16 cellular contexts compared by ENCODE assay signal in genomic region chr19:18591735-18592385, GRCh38. TPM values are rescaled to one million over a fixed set of nuclear protein-coding genes. Genes with fewer than 3 reads are reported as not detected.
A peak's percentile ranks its signal among the peaks of the same experiment; 100 is the strongest.
DNase-seq lines count a peak whose midpoint lies in the region; ATAC-seq and TF ChIP-seq lines count a peak whose summit lies in the region.
"Had no signal": no experiment of that assay in that cellular context is flagged by ENCODE, and none has a peak within 500 bp of the region (broad histone marks: within the 10 kb centered on the region; RNA-seq: fewer than 3 reads in every experiment).

No MANE protein-coding gene starts in this region.

- no peak overlapping the region for H3K4me2 ChIP-seq in hepatocyte

- H3K36me3 Mint-ChIP-seq in CD8-positive, alpha-beta memory T cell, result peaks cover 0 to 21% (median 0%) of the 10 kb centered on the region in 3 donors
- H3K36me3 Mint-ChIP-seq in T-helper 17 cell (ENCODE audit: low read depth), result no peaks in the 10 kb centered on the region

- peaks cover 4% of the 10 kb centered on the region for H3K79me2 ChIP-seq in hepatocyte

- peaks cover 36% of the 10 kb centered on the region for H3K4me1 ChIP-seq in CD8-positive, alpha-beta memory T cell (ENCODE audit: insufficient read depth, low read length)
- H3K4me1 ChIP-seq in hepatocyte (ENCODE audit: insufficient read depth), result peaks cover 29% of the 10 kb centered on the region

- POLR2A ChIA-PET in CD8-positive, alpha-beta memory T cell (lab: Charles Lee), result interaction anchor here (0.9 kb wide), 1 partner anchor 48 kb away, joined by 3 read pairs; no protein-coding TSS in a partner anchor

- peak overlapping the region in 4 of 7 donors; percentile 15 to 67 (median 42) for H3K4me3 Mint-ChIP-seq in CD8-positive, alpha-beta memory T cell
- no peak overlapping the region for H3K4me3 Mint-ChIP-seq in T-helper 17 cell

- H3K9me3 Mint-ChIP-seq in CD8-positive, alpha-beta memory T cell, result no peaks in the 10 kb centered on the region
- H3K9me3 Mint-ChIP-seq: activated T-cell treated with anti-CD3 and anti-CD28 coated beads, Interleukin-2, amount 50 U/mL, for 72 hours had no signal

- H2AFZ ChIP-seq in hepatocyte, result no peak overlapping the region

- peaks cover 33 to 46% (median 38%) of the 10 kb centered on the region in 3 donors for H3K4me1 Mint-ChIP-seq in CD8-positive, alpha-beta memory T cell
- H3K4me1 Mint-ChIP-seq in T-helper 17 cell, result peaks cover 23% of the 10 kb centered on the region

- peak overlapping the region; percentile 50; the same call in 1 of the 2 replicates for H3K27ac ChIP-seq in 22Rv1
- H3K27ac ChIP-seq in CD8-positive, alpha-beta memory T cell (ENCODE audit: low read depth, low read length), result no peak overlapping the region
- H3K27ac ChIP-seq in hepatocyte, result peak overlapping the region; percentile 40
- H3K27ac ChIP-seq: neutrophil, suprapubic skin had no signal

- H4K20me1 ChIP-seq in hepatocyte (ENCODE audit: insufficient read depth, poor library complexity, severe bottlenecking), result no peaks in the 10 kb centered on the region

- H3K27me3 ChIP-seq in CD8-positive, alpha-beta memory T cell (ENCODE audit: insufficient read depth, low read length, poor library complexity, severe bottlenecking), result peaks cover 1% of the 10 kb centered on the region
- H3K27me3 ChIP-seq in hepatocyte, result peaks cover 7% of the 10 kb centered on the region
- H3K27me3 ChIP-seq: suprapubic skin had no signal

- TF ChIP-seq CTCF in 22Rv1 (IDR thresholded peaks at IDR 0.05) (no peak), hepatocyte (IDR thresholded peaks at IDR 0.05; ENCODE audit: poor library complexity) (no peak)

- ATAC-seq in T-helper 17 cell, result no peak
- no peak for ATAC-seq in GM19395 (IDR thresholded peaks at IDR 0.05; ENCODE audit: unreplicated experiment)
- ATAC-seq in HG02678 (IDR thresholded peaks at IDR 0.05; ENCODE audit: unreplicated experiment), result no peak
- ATAC-seq: activated T-cell treated with anti-CD3 and anti-CD28 coated beads, Interleukin-2, amount 50 U/mL, for 72 hours; right cardiac atrium had no signal

- no peaks in the 10 kb centered on the region for H3K9me2 ChIP-seq in hepatocyte (replicated peaks; ENCODE audit: insufficient read depth)

- WGBS in hepatocyte (ENCODE audit: low lambda C conversion rate, missing lambda C conversion rate), result 71% methylated on average over 22 of the region's 22 CpGs

- peaks cover 6% of the 10 kb centered on the region for H3K36me3 ChIP-seq in CD8-positive, alpha-beta memory T cell (ENCODE audit: insufficient read depth, low read length)
- no peaks in the 10 kb centered on the region for H3K36me3 ChIP-seq in hepatocyte (replicated peaks; ENCODE audit: insufficient read depth, low read depth)
- H3K36me3 ChIP-seq: neutrophil had no signal

- CTCF ChIA-PET in CD8-positive, alpha-beta memory T cell (lab: Charles Lee), result interaction anchor here (0.8 to 4.3 kb wide), 3 partner anchors 15 to 256 kb away, joined by 3 to 25 read pairs (median 3); no protein-coding TSS in a partner anchor

- H3K4me3 ChIP-seq in CD8-positive, alpha-beta memory T cell (ENCODE audit: low read length), result no peak overlapping the region
- no peak overlapping the region for H3K4me3 ChIP-seq in hepatocyte
- H3K4me3 ChIP-seq: HAP-1, suprapubic skin had no signal

- peaks cover 0 to 3% of the 10 kb centered on the region in 2 donors for H3K27me3 Mint-ChIP-seq in CD8-positive, alpha-beta memory T cell
- H3K27me3 Mint-ChIP-seq in T-helper 17 cell, result no peaks in the 10 kb centered on the region

- peak overlapping the region in 4 of 8 donors; percentile 45 to 86 (median 70) for H3K27ac Mint-ChIP-seq in CD8-positive, alpha-beta memory T cell
- peak overlapping the region; percentile 84 for H3K27ac Mint-ChIP-seq in T-helper 17 cell
- H3K27ac Mint-ChIP-seq: activated T-cell treated with anti-CD3 and anti-CD28 coated beads, Interleukin-2, amount 50 U/mL, for 72 hours had no signal

- H3K9me3 ChIP-seq in CD8-positive, alpha-beta memory T cell (ENCODE audit: low read length), result no peaks in the 10 kb centered on the region
- H3K9me3 ChIP-seq in T-helper 17 cell (ENCODE audit: control insufficient read depth, low read length, poor library complexity, severe bottlenecking), result no peaks in the 10 kb centered on the region
- H3K9me3 ChIP-seq in hepatocyte (ENCODE audit: low read depth), result no peaks in the 10 kb centered on the region
- H3K9me3 ChIP-seq: neutrophil, suprapubic skin had no signal

- DNase-seq in CD8-positive, alpha-beta memory T cell, result peak in 1 of 5 donors; percentile 41
- no peak for DNase-seq in T-helper 17 cell
- no peak for DNase-seq in hepatocyte (ENCODE audit: low spot score)
- DNase-seq in NCI-H1092 treated with DMSO at 0.1 percent for 48 hours (lab: John Stamatoyannopoulos, UW), result no peak
- DNase-seq in activated gamma-delta T cell treated with Interleukin-2 at 50 U/mL for 16 hours, result no peak
- DNase-seq: activated T-cell treated with anti-CD3 and anti-CD28 coated beads, Interleukin-2, amount 50 U/mL, for 72 hours; NCI-H187; NCI-H446 treated with DMSO at 0.1 percent for 48 hours had no signal

RNA-seq across cellular contexts. Expression of gene REX1BD, which starts 3.3 kb away (rescaled TPM):
- total RNA-seq in CD8-positive, alpha-beta memory T cell, result 100 to 1,000 TPM; 107 to 110 TPM
- 169 TPM for polyA plus RNA-seq in CD8-positive, alpha-beta memory T cell
- total RNA-seq in T-helper 17 cell (10 to 100 TPM; 89.1 to 97.1 TPM), hepatocyte (59.9 and 62.6 TPM in 2 replicates)
- 105 and 131 TPM in 2 replicates for polyA plus RNA-seq in hepatocyte

RNA-seq across cellular contexts. Expression of gene CRLF1, which starts 14.7 kb away (rescaled TPM):
- total RNA-seq in CD8-positive, alpha-beta memory T cell, result not detected
- not detected for polyA plus RNA-seq in CD8-positive, alpha-beta memory T cell
- total RNA-seq in T-helper 17 cell (not detected), hepatocyte (8.6 and 13.9 TPM in 2 replicates)
- polyA plus RNA-seq in hepatocyte, result 28.4 and 42.2 TPM in 2 replicates
- total RNA-seq: activated T-cell treated with anti-CD3 and anti-CD28 coated beads, Interleukin-2, amount 50 U/mL, for 72 hours; lung microvascular endothelial cell had no signal

RNA-seq across cellular contexts. Expression of gene UBA52, which starts 20.2 kb away (rescaled TPM):
- 1,000 to 10,000 TPM; 1,684 to 1,700 TPM for total RNA-seq in CD8-positive, alpha-beta memory T cell
- 1,487 TPM for polyA plus RNA-seq in CD8-positive, alpha-beta memory T cell
- total RNA-seq in T-helper 17 cell (1,000 to 10,000 TPM; 1,880 to 1,939 TPM), hepatocyte (561 and 593 TPM in 2 replicates)
- 470 and 498 TPM in 2 replicates for polyA plus RNA-seq in hepatocyte

RNA-seq across cellular contexts. Expression of gene TMEM59L, which starts 20.8 kb away (rescaled TPM):
- total RNA-seq in CD8-positive, alpha-beta memory T cell, result not detected
- polyA plus RNA-seq in CD8-positive, alpha-beta memory T cell, result not detected
- under 1 TPM in 1 of 2 donors, not detected in 1; 0.29 TPM for total RNA-seq in T-helper 17 cell
- 0.40 and 1.5 TPM in 2 replicates for total RNA-seq in hepatocyte
- polyA plus RNA-seq in hepatocyte, result 4.9 and 9.1 TPM in 2 replicates
- total RNA-seq: lung microvascular endothelial cell had no signal

RNA-seq across cellular contexts. Expression of gene KXD1, which starts 34.2 kb away (rescaled TPM):
- 100 to 1,000 TPM; 127 to 128 TPM for total RNA-seq in CD8-positive, alpha-beta memory T cell
- polyA plus RNA-seq in CD8-positive, alpha-beta memory T cell, result 84.4 TPM
- total RNA-seq in T-helper 17 cell (10 to 100 TPM; 69.6 to 78.5 TPM), hepatocyte (76.3 and 91.7 TPM in 2 replicates)
- polyA plus RNA-seq in hepatocyte, result 85.7 and 89.2 TPM in 2 replicates
